Comparison of ENCODE assay signal across 2 cellular contexts in the genomic region with DNA sequence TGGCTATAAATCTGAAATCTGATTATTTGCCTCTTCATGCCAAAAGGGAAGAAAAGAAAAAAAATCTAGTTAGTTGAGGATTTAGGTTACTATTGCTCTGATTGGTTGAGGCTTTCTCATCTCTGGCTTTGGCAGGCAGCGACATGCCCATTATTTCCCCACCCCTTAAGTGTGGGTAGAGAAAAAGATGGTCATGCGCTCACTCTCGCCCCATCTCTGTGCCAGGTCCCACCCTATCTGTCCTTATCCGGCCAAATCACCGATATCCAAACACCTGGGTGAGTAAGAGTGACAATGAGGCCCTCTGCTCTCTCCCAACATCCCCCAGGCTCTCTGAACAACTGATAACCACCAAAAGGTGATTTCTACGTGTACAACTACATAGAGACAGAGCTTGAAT.
TF ChIP-seq lines count a peak whose summit lies in the region.

No MANE protein-coding gene starts in this region.

TF ChIP-seq in GM23338, 12 proteins besides CTCF, POLR2A, EP300 and RAD21 (continues in another document):
- TF ChIP-seq POLR2AphosphoS5 (IDR thresholded peaks at IDR 0.05; ENCODE audit: low read depth) = no peak
- TF ChIP-seq JUNB (IDR thresholded peaks at IDR 0.05; ENCODE audit: unreplicated experiment) = no peak
- no peak for TF ChIP-seq CREB1 (CRISPR knock-in tag; IDR thresholded peaks at IDR 0.05; ENCODE audit: low read depth)
- no peak for TF ChIP-seq EZH2phosphoT487 (IDR thresholded peaks at IDR 0.05; ENCODE audit: unreplicated experiment)
- TF ChIP-seq ZNF114 (CRISPR knock-in tag; IDR thresholded peaks at IDR 0.05) = no peak
- TF ChIP-seq ZNF462 (CRISPR knock-in tag; IDR thresholded peaks at IDR 0.05) = no peak
- no peak for TF ChIP-seq NANOG (IDR thresholded peaks at IDR 0.05; ENCODE audit: borderline replicate concordance)
- TF ChIP-seq ZNF331 (CRISPR knock-in tag; IDR thresholded peaks at IDR 0.05; ENCODE audit: low read depth) = no peak
- TF ChIP-seq STAT1 (IDR thresholded peaks at IDR 0.05; ENCODE audit: unreplicated experiment) = no peak
- TF ChIP-seq EZH2 (IDR thresholded peaks at IDR 0.05; ENCODE audit: low read depth, unreplicated experiment) = no peak
- TF ChIP-seq REST (IDR thresholded peaks at IDR 0.05; ENCODE audit: unreplicated experiment) = no peak

TF ChIP-seq in H1, 55 proteins besides CTCF, POLR2A, EP300 and RAD21:
- no peak for TF ChIP-seq CBX5 (IDR thresholded peaks at IDR 0.05; ENCODE audit: low read depth, low read length)
- no peak for TF ChIP-seq POLR2AphosphoS5 (IDR thresholded peaks at IDR 0.05; ENCODE audit: low read depth, low read length)
- TF ChIP-seq TEAD4 (IDR thresholded peaks at IDR 0.05; ENCODE audit: low read depth, low read length) = no peak
- no peak for TF ChIP-seq TAF1 (IDR thresholded peaks at IDR 0.05; ENCODE audit: low read depth, low read length)
- no peak for TF ChIP-seq EZH2 (IDR thresholded peaks at IDR 0.05; ENCODE audit: low read depth, low read length, severe bottlenecking)
- TF ChIP-seq ATF2 (IDR thresholded peaks at IDR 0.05; ENCODE audit: low read length) = no peak
- TF ChIP-seq MAFK (IDR thresholded peaks at IDR 0.05; ENCODE audit: low read depth, low read length) = no peak
- TF ChIP-seq TBP (IDR thresholded peaks at IDR 0.05; ENCODE audit: low read depth, low read length) = no peak
- no peak for TF ChIP-seq CTBP2 (IDR thresholded peaks at IDR 0.05; ENCODE audit: borderline replicate concordance, insufficient read depth, insufficient read length, low read length)
- no peak for TF ChIP-seq PHF8 (conservative IDR thresholded peaks at IDR 0.05; ENCODE audit: low read depth, low read length)
- TF ChIP-seq MAX (IDR thresholded peaks at IDR 0.05) = no peak
- no peak for TF ChIP-seq USF2 (IDR thresholded peaks at IDR 0.05; ENCODE audit: low read length)
TF ChIP-seq in H1: peak in this region for 0.
